In the genomic region with DNA sequence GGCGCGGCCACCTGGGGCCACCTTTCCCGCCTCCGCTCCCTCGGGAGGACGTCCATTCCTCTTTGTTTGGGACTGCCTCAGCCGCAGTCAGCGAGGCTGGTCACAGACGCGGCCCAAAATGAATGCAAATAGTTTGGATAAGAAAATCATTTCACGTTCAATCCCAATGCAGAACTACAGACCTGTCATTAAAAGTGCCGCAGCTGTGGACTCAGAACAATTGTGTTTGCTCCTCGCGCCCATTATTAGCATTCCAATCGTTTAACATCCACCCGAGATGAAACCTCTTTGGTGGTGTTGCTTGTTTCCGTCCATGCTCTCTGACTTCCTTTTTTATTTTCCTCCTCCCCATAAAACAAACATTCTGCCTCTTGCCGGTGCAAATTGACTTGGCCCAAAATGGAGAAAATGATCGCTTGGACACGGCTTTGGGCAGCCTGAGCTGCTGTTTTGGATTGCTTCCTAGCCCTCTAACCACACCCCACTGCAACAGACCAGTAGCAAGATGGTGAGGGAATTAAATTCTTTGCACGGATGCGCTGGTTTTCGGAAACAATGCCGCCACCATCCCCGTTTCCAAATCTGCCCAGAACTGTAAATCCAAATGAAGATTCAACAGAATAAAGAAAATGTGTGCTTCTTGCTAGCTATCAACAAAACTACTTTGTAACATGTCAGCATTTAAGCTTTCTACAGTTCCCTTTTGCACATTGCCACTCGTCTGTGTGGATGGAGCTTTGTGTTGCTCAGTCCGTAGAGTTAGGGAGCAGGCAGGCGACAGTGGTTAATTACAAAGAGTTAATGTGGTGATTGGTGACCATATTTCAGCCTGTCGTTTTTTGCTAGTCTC, we compare ENCODE assay signal across 8 cellular contexts. TPM values are rescaled to one million over a fixed set of nuclear protein-coding genes. Genes with fewer than 3 reads are reported as not detected.
DNase-seq lines count a peak whose midpoint lies in the region; ATAC-seq and TF ChIP-seq lines count a peak whose summit lies in the region.

No MANE protein-coding gene starts in this region.

- in situ Hi-C loops in HAP-1 (cut with MboI; ENCODE audit: low sequenced_read_pairs), result no loop called here

- peak overlapping the region; percentile 85 for H3K4me3 ChIP-seq in HAP-1
- peak overlapping the region; percentile 75 to 91 for H3K4me3 ChIP-seq in right atrium auricular region

- H3K27ac ChIP-seq in right atrium auricular region, result peak overlapping the region; percentile 75 to 77

- ATAC-seq in HG02973 (IDR thresholded peaks at IDR 0.05; ENCODE audit: unreplicated experiment) (no peak), GM21360 (IDR thresholded peaks at IDR 0.05; ENCODE audit: unreplicated experiment) (no peak)

- H3K27me3 ChIP-seq in HAP-1 (ENCODE audit: low read depth) (no peaks in the 10 kb centered on the region), right atrium auricular region (no peaks in the 10 kb centered on the region)

- peaks cover 11% of the 10 kb centered on the region for H3K36me3 ChIP-seq in HAP-1 (replicated peaks)
- no peaks in the 10 kb centered on the region for H3K36me3 ChIP-seq in right atrium auricular region

- TF ChIP-seq CTCF in right atrium auricular region (IDR thresholded peaks at IDR 0.05), result no peak

- DNase-seq in DMS53 (lab: John Stamatoyannopoulos, UW), result peak; percentile 60
- DNase-seq in HAP-1 (ENCODE audit: low spot score in 2 of 2), result peak; percentile 71 to 72
- DNase-seq in NCI-H82 (lab: John Stamatoyannopoulos, UW), result peak; percentile 73
- peak in 44 of 58 donors; percentile 5 to 68 (median 38) for DNase-seq in anterior cingulate cortex (lab: John Stamatoyannopoulos, UW)
- DNase-seq in right atrium auricular region (ENCODE audit: low spot score), result no peak
- DNase-seq in pons (ENCODE audit: low spot score), result peak; percentile 67

- no peaks in the 10 kb centered on the region for H3K9me3 ChIP-seq in HAP-1
- no peaks in the 10 kb centered on the region for H3K9me3 ChIP-seq in right atrium auricular region

- H3K4me1 ChIP-seq in HAP-1 (peaks cover 17% of the 10 kb centered on the region), right atrium auricular region (peaks cover 0 to 16% of the 10 kb centered on the region in 2 donors)

RNA-seq across cellular contexts. Expression of a gene that starts 0.8 kb away (rescaled TPM):
- total RNA-seq in right atrium auricular region, result 1 to 10 TPM; 5.9 to 7.2 TPM

RNA-seq across cellular contexts. Expression of a gene that starts 0.9 kb away (rescaled TPM):
- total RNA-seq in right atrium auricular region, result 1 to 10 TPM; 6.8 to 6.9 TPM
